In the genomic region with DNA sequence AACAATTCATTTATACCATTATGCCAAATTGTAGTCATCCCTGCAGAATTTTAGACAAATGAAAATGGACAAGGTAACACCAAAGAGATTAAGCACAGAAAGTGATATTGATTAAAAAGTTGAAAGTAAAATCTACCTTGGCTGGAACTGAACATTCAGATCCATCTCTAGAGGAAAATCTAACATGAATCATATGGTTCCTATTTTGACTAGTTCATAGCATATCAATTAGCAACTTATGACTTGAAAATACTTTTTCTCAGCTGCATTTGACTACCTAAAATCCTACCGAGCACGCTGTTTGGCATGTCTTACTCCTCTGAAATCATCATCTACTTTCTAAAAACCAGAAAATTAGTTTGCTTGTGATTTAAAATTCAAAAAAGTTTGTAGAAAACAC, we compare ENCODE assay signal across 18 cellular contexts. TPM values are rescaled to one million over a fixed set of nuclear protein-coding genes. Genes with fewer than 3 reads are reported as not detected.
DNase-seq lines count a peak whose midpoint lies in the region; ATAC-seq lines count a peak whose summit lies in the region.
"Had no signal": no experiment of that assay in that cellular context is flagged by ENCODE, and none has a peak within 500 bp of the region (broad histone marks: within the 10 kb centered on the region; RNA-seq: fewer than 3 reads in every experiment).

No MANE protein-coding gene starts in this region.

- CTCF ChIA-PET in activated CD4-positive, alpha-beta T cell treated with anti-CD3 and anti-CD28 coated beads for 36 hours (lab: Charles Lee) = interaction anchor here (0.6 to 2.7 kb wide), 7 partner anchors 8 to 108 kb away, joined by 4 to 16 read pairs (median 10); a partner anchor contains a TSS

- intact Hi-C loops in activated CD4-positive, alpha-beta T cell treated with anti-CD3 and anti-CD28 coated beads for 36 hours (cut with DNase I, micrococcal nuclease) = no loop called here

- no peak overlapping the region for H3K4me3 Mint-ChIP-seq in activated CD4-positive, alpha-beta T cell treated with anti-CD3 and anti-CD28 coated beads for 36 hours
- no peak overlapping the region for H3K4me3 Mint-ChIP-seq in activated T-helper 17 cell treated with anti-CD3 and anti-CD28 coated beads, Interleukin-2, amount 50 U/mL, for 72 hours
- H3K4me3 Mint-ChIP-seq: B cell; CD4-positive, alpha-beta T cell; CD8-positive, alpha-beta T cell had no signal

- peaks cover 6% of the 10 kb centered on the region for H3K36me3 Mint-ChIP-seq in activated CD4-positive, alpha-beta T cell treated with anti-CD3 and anti-CD28 coated beads for 36 hours (ENCODE audit: low read depth)
- H3K36me3 Mint-ChIP-seq in activated T-helper 17 cell treated with anti-CD3 and anti-CD28 coated beads, Interleukin-2, amount 50 U/mL, for 72 hours (ENCODE audit: low read depth) = peaks cover 7% of the 10 kb centered on the region

- H3K27me3 Mint-ChIP-seq in activated CD4-positive, alpha-beta T cell treated with anti-CD3 and anti-CD28 coated beads for 36 hours = peaks cover 11% of the 10 kb centered on the region
- no peaks in the 10 kb centered on the region for H3K27me3 Mint-ChIP-seq in activated T-helper 17 cell treated with anti-CD3 and anti-CD28 coated beads, Interleukin-2, amount 50 U/mL, for 72 hours
- H3K27me3 Mint-ChIP-seq: CD4-positive, alpha-beta T cell had no signal

- POLR2A ChIA-PET in activated CD4-positive, alpha-beta T cell treated with anti-CD3 and anti-CD28 coated beads for 36 hours (lab: Charles Lee) = interaction anchor here (0.6 kb wide), 2 partner anchors 77 to 108 kb away, joined by 3 read pairs; no protein-coding TSS in a partner anchor

- no peak for DNase-seq in activated CD4-positive, alpha-beta T cell treated with anti-CD3 and anti-CD28 coated beads for 36 hours
- no peak for DNase-seq in activated CD4-positive, alpha-beta T cell treated with anti-CD3 and anti-CD28 coated beads for 48 hours
- DNase-seq in iPS-NIHi7 (ENCODE audit: extremely low spot score) (no peak), DMS79 treated with DMSO at 0.1 percent for 48 hours (lab: John Stamatoyannopoulos, UW) (no peak)
- DNase-seq: AML-193; Caco-2; Calu3; CD4-positive, alpha-beta T cell; CD8-positive, alpha-beta T cell; DND-41; EL; GDM1 had no signal

- no peaks in the 10 kb centered on the region for H3K9me3 Mint-ChIP-seq in activated CD4-positive, alpha-beta T cell treated with anti-CD3 and anti-CD28 coated beads for 36 hours (ENCODE audit: low read depth)
- H3K9me3 Mint-ChIP-seq in activated T-helper 17 cell treated with anti-CD3 and anti-CD28 coated beads, Interleukin-2, amount 50 U/mL, for 72 hours = no peaks in the 10 kb centered on the region
- H3K9me3 Mint-ChIP-seq: CD4-positive, alpha-beta T cell had no signal

- no peak overlapping the region for H3K27ac Mint-ChIP-seq in activated CD4-positive, alpha-beta T cell treated with anti-CD3 and anti-CD28 coated beads for 36 hours
- H3K27ac Mint-ChIP-seq in activated T-helper 17 cell treated with anti-CD3 and anti-CD28 coated beads, Interleukin-2, amount 50 U/mL, for 72 hours = no peak overlapping the region
- H3K27ac Mint-ChIP-seq: B cell; CD4-positive, alpha-beta T cell; CD8-positive, alpha-beta T cell had no signal

- peak; percentile 44 for ATAC-seq in activated CD4-positive, alpha-beta T cell treated with anti-CD3 and anti-CD28 coated beads for 36 hours
- ATAC-seq in activated T-helper 17 cell treated with anti-CD3 and anti-CD28 coated beads, Interleukin-2, amount 50 U/mL, for 72 hours (replicated peaks) = peak; percentile 23
- ATAC-seq: A549; CD8-positive, alpha-beta T cell; GM12878 had no signal

- H3K4me1 Mint-ChIP-seq in activated CD4-positive, alpha-beta T cell treated with anti-CD3 and anti-CD28 coated beads for 36 hours = peaks cover 5% of the 10 kb centered on the region
- H3K4me1 Mint-ChIP-seq in activated T-helper 17 cell treated with anti-CD3 and anti-CD28 coated beads, Interleukin-2, amount 50 U/mL, for 72 hours = no peaks in the 10 kb centered on the region

RNA-seq across cellular contexts. Expression of a gene that starts 22.6 kb away (rescaled TPM):
- total RNA-seq in activated CD4-positive, alpha-beta T cell treated with anti-CD3 and anti-CD28 coated beads for 36 hours = 100 to 1,000 TPM; 210 to 282 TPM
- total RNA-seq in activated T-helper 17 cell treated with anti-CD3 and anti-CD28 coated beads, Interleukin-2, amount 50 U/mL, for 72 hours = 100 to 1,000 TPM; 203 to 215 TPM

RNA-seq across cellular contexts. Expression of a gene that starts 23.1 kb away (rescaled TPM):
- total RNA-seq in activated CD4-positive, alpha-beta T cell treated with anti-CD3 and anti-CD28 coated beads for 36 hours = 100 to 1,000 TPM; 191 to 255 TPM
- total RNA-seq in activated T-helper 17 cell treated with anti-CD3 and anti-CD28 coated beads, Interleukin-2, amount 50 U/mL, for 72 hours = 100 to 1,000 TPM; 302 to 387 TPM

RNA-seq across cellular contexts. Expression of a gene that starts 32.8 kb away (rescaled TPM):
- 100 to 1,000 TPM; 238 to 338 TPM for total RNA-seq in activated CD4-positive, alpha-beta T cell treated with anti-CD3 and anti-CD28 coated beads for 36 hours
- total RNA-seq in activated T-helper 17 cell treated with anti-CD3 and anti-CD28 coated beads, Interleukin-2, amount 50 U/mL, for 72 hours = 100 to 1,000 TPM; 286 to 344 TPM
- total RNA-seq: G401 had no signal

RNA-seq across cellular contexts. Expression of a gene that starts 38.1 kb away (rescaled TPM):
- total RNA-seq in activated CD4-positive, alpha-beta T cell treated with anti-CD3 and anti-CD28 coated beads for 36 hours = 100 to 1,000 TPM in 1 of 2 experiments, 10 to 100 TPM in 1; 96.4 to 150 TPM
- total RNA-seq in activated T-helper 17 cell treated with anti-CD3 and anti-CD28 coated beads, Interleukin-2, amount 50 U/mL, for 72 hours = 100 to 1,000 TPM in 1 of 2 donors, 10 to 100 TPM in 1; 94.0 to 169 TPM

RNA-seq across cellular contexts. Expression of a gene that starts 59.8 kb away (rescaled TPM):
- 1 to 10 TPM; 1.5 to 1.6 TPM for total RNA-seq in activated CD4-positive, alpha-beta T cell treated with anti-CD3 and anti-CD28 coated beads for 36 hours
- 1 to 10 TPM; 2.8 to 4.2 TPM for total RNA-seq in activated T-helper 17 cell treated with anti-CD3 and anti-CD28 coated beads, Interleukin-2, amount 50 U/mL, for 72 hours
- total RNA-seq: A172, G401 had no signal
